Comparison of ENCODE assay signal across 24 cellular contexts in genomic region chr10:127207081-127207480, GRCh38. TPM values are rescaled to one million over a fixed set of nuclear protein-coding genes. Genes with fewer than 3 reads are reported as not detected.
DNase-seq lines count a peak whose midpoint lies in the region; ATAC-seq, FAIRE-seq and TF ChIP-seq lines count a peak whose summit lies in the region.
"Had no signal": no experiment of that assay in that cellular context is flagged by ENCODE, and none has a peak within 500 bp of the region (broad histone marks: within the 10 kb centered on the region; RNA-seq: fewer than 3 reads in every experiment).

No MANE protein-coding gene starts in this region.

- H3K4me3 ChIP-seq in SJCRH30 = no peak overlapping the region
- H3K4me3 ChIP-seq in bronchial epithelial cell (ENCODE audit: low read depth, low read length) = no peak overlapping the region
- no peak overlapping the region for H3K4me3 ChIP-seq in fibroblast of villous mesenchyme (ENCODE audit: low read depth, low read length)
- H3K4me3 ChIP-seq in vagina = no peak overlapping the region
- H3K4me3 ChIP-seq: HAP-1 had no signal

- intact Hi-C loops in vagina (cut with DNase I) = no loop called here

- H3K27me3 ChIP-seq in SJCRH30 (no peaks in the 10 kb centered on the region), bronchial epithelial cell (ENCODE audit: control insufficient read depth, insufficient read depth, low read length) (no peaks in the 10 kb centered on the region), vagina (no peaks in the 10 kb centered on the region)

- peaks cover 20% of the 10 kb centered on the region for H3K4me1 ChIP-seq in SJCRH30
- no peaks in the 10 kb centered on the region for H3K4me1 ChIP-seq in vagina
- H3K4me1 ChIP-seq: HAP-1 had no signal

- H3K36me3 ChIP-seq in SJCRH30 = 0 out of 2 replicates have a peak, but pooled peaks cover 3% of the 10 kb centered on the region
- no peaks in the 10 kb centered on the region for H3K36me3 ChIP-seq in bronchial epithelial cell (ENCODE audit: control insufficient read depth, insufficient read depth, low read length)
- H3K36me3 ChIP-seq in vagina = no peaks in the 10 kb centered on the region
- H3K36me3 ChIP-seq: HAP-1 had no signal

- peak in 1 of 2 experiments; percentile 70 for DNase-seq in SJCRH30
- DNase-seq in bronchial epithelial cell (ENCODE audit: low read depth) = peak; percentile 17
- DNase-seq in fibroblast of villous mesenchyme (ENCODE audit: low read depth) = peak; percentile 15
- no peak for DNase-seq in NCI-H146 (lab: John Stamatoyannopoulos, UW)
- no peak for DNase-seq in vagina (ENCODE audit: extremely low spot score in 2 of 2)
- DNase-seq: C1 segment of cervical spinal cord; Calu3; CD4-positive, alpha-beta memory T cell; COR-L47; DMS53; DMS79 treated with DMSO at 0.1 percent for 48 hours; GF-D8; GOT3; HFFc6 had no signal

- TF ChIP-seq CTCF in bronchial epithelial cell (IDR thresholded peaks at IDR 0.05; ENCODE audit: insufficient read depth, low read length, severe bottlenecking) (no peak), fibroblast of villous mesenchyme (IDR thresholded peaks at IDR 0.05; ENCODE audit: insufficient read depth, low read depth, low read length) (no peak), vagina (IDR thresholded peaks at IDR 0.05) (no peak)

- H3K9me3 ChIP-seq in SJCRH30 (replicated peaks) = no peaks in the 10 kb centered on the region
- no peaks in the 10 kb centered on the region for H3K9me3 ChIP-seq in vagina
- H3K9me3 ChIP-seq: HAP-1 had no signal

- FAIRE-seq in bronchial epithelial cell (lab: Jason Lieb, UNC) = no peak
- FAIRE-seq: GM12891, GM18507, H54 had no signal

- ATAC-seq in esophagus mucosa (peak; percentile 80), GM18520 (IDR thresholded peaks at IDR 0.05; ENCODE audit: unreplicated experiment) (no peak), HG03520 (IDR thresholded peaks at IDR 0.05; ENCODE audit: unreplicated experiment) (no peak)

- H3K27ac ChIP-seq in SJCRH30 (peak overlapping the region; percentile 50), vagina (no peak overlapping the region)

- no peak for TF ChIP-seq POLR2A in vagina (IDR thresholded peaks at IDR 0.05)

RNA-seq across cellular contexts. Expression of gene INSYN2A, which starts 10.7 kb away (rescaled TPM):
- 0.12 TPM in 1 of 2 replicates, not detected in the other for total RNA-seq in SJCRH30 (2014; rRNA removed; shearing (Covaris generic))
- total RNA-seq in bronchial epithelial cell = under 0.01 TPM in 1 of 2 replicates, not detected in the other
- not detected for total RNA-seq in esophagus mucosa
- total RNA-seq in fibroblast of villous mesenchyme = under 0.01 TPM in 2 replicates
- total RNA-seq in vagina = 0.25 TPM
- total RNA-seq: A673; Calu3; CD4-positive, alpha-beta memory T cell; Daoy; G401 had no signal

Comparison
In these comparisons a context has a peak if more than half of its experiments do, and no peak if none do; other contexts are left out.
1. DNase-seq: peak in bronchial epithelial cell (single experiment) and fibroblast of villous mesenchyme (single experiment); none in NCI-H146 (single experiment) and vagina (0 of 2).